8 cellular contexts compared by ENCODE assay signal in the genomic region with DNA sequence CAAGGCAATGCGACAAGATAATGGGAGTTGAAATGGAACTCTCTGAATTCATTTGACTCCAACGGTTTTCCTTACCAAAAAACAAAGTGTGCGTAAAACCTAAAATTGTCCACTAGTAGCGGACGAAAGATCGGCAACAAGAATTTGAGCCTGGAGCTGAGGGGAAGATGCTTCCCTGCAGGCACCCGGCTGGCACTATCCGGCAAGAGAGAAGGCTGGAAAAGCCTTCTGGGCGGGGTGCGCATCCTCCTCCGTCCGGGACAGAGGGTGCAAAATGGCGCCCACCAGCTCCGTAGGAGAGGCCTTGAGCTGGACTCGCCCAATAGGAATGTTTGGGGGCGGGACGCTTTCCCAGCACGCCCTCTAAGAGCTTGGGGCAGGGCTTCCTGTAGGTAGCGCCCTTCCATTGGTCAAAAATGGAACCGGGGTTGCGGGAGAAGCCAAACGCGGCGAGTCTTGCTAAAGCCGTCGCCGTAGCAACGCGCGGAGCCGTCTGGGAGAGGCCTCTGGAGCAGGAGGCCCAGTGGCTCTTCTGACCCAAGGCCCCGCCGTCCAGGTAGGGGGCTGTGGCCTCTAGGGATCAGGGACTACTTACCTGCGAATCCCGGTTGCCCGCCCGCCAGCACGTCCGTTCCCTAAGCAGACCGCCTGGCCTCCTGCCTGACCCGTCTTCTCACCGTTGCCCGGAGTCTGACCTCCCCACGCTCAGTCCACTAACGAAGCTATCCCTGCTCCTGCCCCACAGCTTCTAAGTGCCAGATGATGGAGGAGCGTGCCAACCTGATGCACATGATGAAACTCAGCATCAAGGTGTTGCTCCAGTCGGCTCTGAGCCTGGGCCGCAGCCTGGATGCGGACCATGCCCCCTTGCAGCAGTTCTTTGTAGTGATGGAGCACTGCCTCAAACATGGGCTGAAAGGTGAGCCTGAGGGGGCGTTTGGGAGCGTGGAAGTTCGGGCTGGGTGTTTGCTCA. TPM values are rescaled to one million over a fixed set of nuclear protein-coding genes. Genes with fewer than 3 reads are reported as not detected.
DNase-seq lines count a peak whose midpoint lies in the region; ATAC-seq and TF ChIP-seq lines count a peak whose summit lies in the region.

No MANE protein-coding gene starts in this region.

- H3K9ac ChIP-seq in duodenal mucosa (ENCODE audit: low read depth in 1 of 2, low read length in 2 of 2), result peak overlapping the region; percentile 60 to 79

- peak overlapping the region; percentile 88 for H3K4me3 Mint-ChIP-seq in activated CD4-positive, alpha-beta memory T cell treated with anti-CD3 and anti-CD28 coated beads, Interleukin-2, amount 10 ng/mL, durations not matched to agents 7 days and 5 days

- peak in 2 of 4 donors; percentile 28 to 32 for TF ChIP-seq CTCF in right lobe of liver (IDR thresholded peaks at IDR 0.05)

- H3K9me3 Mint-ChIP-seq in activated CD4-positive, alpha-beta memory T cell treated with anti-CD3 and anti-CD28 coated beads, Interleukin-2, amount 10 ng/mL, durations not matched to agents 7 days and 5 days, result no peaks in the 10 kb centered on the region

- POLR2A ChIA-PET in activated CD4-positive, alpha-beta memory T cell treated with anti-CD3 and anti-CD28 coated beads, Interleukin-2, amount 10 ng/mL, durations not matched to agents 7 days and 5 days (lab: Charles Lee), result interaction anchor here (0.6 to 3.9 kb wide), 15 partner anchors 10 to 829 kb away, joined by 3 to 52 read pairs (median 5); partner anchors contain the start of genes HNRNPH1, RUFY1, SQSTM1 and ZNF354A

- no peaks in the 10 kb centered on the region for H3K27me3 Mint-ChIP-seq in activated CD4-positive, alpha-beta memory T cell treated with anti-CD3 and anti-CD28 coated beads, Interleukin-2, amount 10 ng/mL, durations not matched to agents 7 days and 5 days

- DNase-seq in NCI-H2196 (lab: John Stamatoyannopoulos, UW; ENCODE audit: unreplicated experiment) (peak; percentile 99), right lobe of liver (peak; percentile 97 to 99 (median 99)), NCI-H446 (lab: John Stamatoyannopoulos, UW) (no peak)
- peak; percentile 96 for DNase-seq in activated CD4-positive, alpha-beta memory T cell treated with anti-CD3 and anti-CD28 coated beads, Interleukin-2, amount 10 ng/mL, durations not matched to agents 7 days and 5 days
- DNase-seq in stimulated activated CD4-positive, alpha-beta T cell treated with anti-CD3 and anti-CD28 coated beads, Interleukin-4, amount 100 ng/mL, for 1 hour, result peak; percentile 87

- peak overlapping the region; percentile 81 for H3K27ac Mint-ChIP-seq in activated CD4-positive, alpha-beta memory T cell treated with anti-CD3 and anti-CD28 coated beads, Interleukin-2, amount 10 ng/mL, durations not matched to agents 7 days and 5 days

- peak overlapping the region; percentile 81 for H3K27ac ChIP-seq in duodenal mucosa (ENCODE audit: low read depth, low read length)
- peak overlapping the region; percentile 0 to 71 (median 62) for H3K27ac ChIP-seq in right lobe of liver

- no peaks in the 10 kb centered on the region for H3K9me3 ChIP-seq in duodenal mucosa (ENCODE audit: control insufficient read depth in 1 of 2, low read length in 2 of 2)
- H3K9me3 ChIP-seq in right lobe of liver, result no peaks in the 10 kb centered on the region

- peak; percentile 94 for TF ChIP-seq POLR2A in GM18505 (IDR thresholded peaks at IDR 0.05; ENCODE audit: borderline replicate concordance, extremely low read depth, insufficient read depth, insufficient read length)
- peak; percentile 86 for TF ChIP-seq POLR2A in right lobe of liver (IDR thresholded peaks at IDR 0.05)

- H3K27me3 ChIP-seq in duodenal mucosa (ENCODE audit: control insufficient read depth in 1 of 2, insufficient read depth in 2 of 2, low read length in 2 of 2), result no peaks in the 10 kb centered on the region
- H3K27me3 ChIP-seq in right lobe of liver, result no peaks in the 10 kb centered on the region

- 4% methylated on average over 28 of the region's 52 CpGs for WGBS in right lobe of liver (ENCODE audit: insufficient coverage, low coverage, low lambda C conversion rate, missing lambda C conversion rate)

- peaks cover 22% of the 10 kb centered on the region for H3K4me1 Mint-ChIP-seq in activated CD4-positive, alpha-beta memory T cell treated with anti-CD3 and anti-CD28 coated beads, Interleukin-2, amount 10 ng/mL, durations not matched to agents 7 days and 5 days

- CTCF ChIA-PET in activated CD4-positive, alpha-beta memory T cell treated with anti-CD3 and anti-CD28 coated beads, Interleukin-2, amount 10 ng/mL, durations not matched to agents 7 days and 5 days (lab: Charles Lee), result interaction anchor here (0.8 kb wide), 1 partner anchor 9 kb away, joined by 3 read pairs; the partner anchor contains the start of gene RUFY1

- H3K4me1 ChIP-seq in duodenal mucosa (ENCODE audit: control insufficient read depth in 1 of 2, insufficient read depth in 2 of 2, low read length in 2 of 2), result peaks cover 5 to 6% of the 10 kb centered on the region in 2 donors
- H3K4me1 ChIP-seq in right lobe of liver, result peaks cover 0 to 5% (median 0%) of the 10 kb centered on the region in 4 donors

- ATAC-seq in GM18505 (IDR thresholded peaks at IDR 0.05; ENCODE audit: unreplicated experiment), result peak; percentile 99
- peak; percentile 96 for ATAC-seq in HG02973 (IDR thresholded peaks at IDR 0.05; ENCODE audit: unreplicated experiment)
- ATAC-seq in right lobe of liver, result peak; percentile 99 to 100 (median 100)

- H3K4me3 ChIP-seq in duodenal mucosa (ENCODE audit: low read depth in 1 of 2, low read length in 2 of 2), result peak overlapping the region; percentile 83 to 91
- H3K4me3 ChIP-seq in right lobe of liver, result peak overlapping the region; percentile 31 to 67 (median 36)

- peaks cover 12 to 27% of the 10 kb centered on the region in 2 donors for H3K36me3 ChIP-seq in duodenal mucosa (ENCODE audit: control insufficient read depth in 1 of 2, insufficient read depth in 2 of 2, low read length in 2 of 2)
- peaks cover 0 to 25% (median 8%) of the 10 kb centered on the region in 4 donors for H3K36me3 ChIP-seq in right lobe of liver

- intact Hi-C loops in right lobe of liver (cut with DNase I), result loop anchor here in 1 of 2 donors (10.0 kb wide), 1 partner anchor 55 kb away; no protein-coding TSS in a partner anchor

- peaks cover 38% of the 10 kb centered on the region for H3K36me3 Mint-ChIP-seq in activated CD4-positive, alpha-beta memory T cell treated with anti-CD3 and anti-CD28 coated beads, Interleukin-2, amount 10 ng/mL, durations not matched to agents 7 days and 5 days (ENCODE audit: low read depth)

RNA-seq across cellular contexts. Expression of gene RUFY1, which starts 9.2 kb away (rescaled TPM):
- total RNA-seq in activated CD4-positive, alpha-beta memory T cell treated with anti-CD3 and anti-CD28 coated beads, Interleukin-2, amount 10 ng/mL, durations not matched to agents 7 days and 5 days, result 10 to 100 TPM; 36.1 to 39.1 TPM
- total RNA-seq in right lobe of liver, result 10 to 100 TPM; 17.6 to 24.2 (median 19.5) TPM

Comparison
In these comparisons a context has a peak if more than half of its experiments do, and no peak if none do; other contexts are left out.
1. DNase-seq: peak in NCI-H2196 (single experiment), activated CD4-positive, alpha-beta memory T cell treated with anti-CD3 and anti-CD28 coated beads, Interleukin-2, amount 10 ng/mL, durations not matched to agents 7 days and 5 days (single experiment), right lobe of liver (3 of 3) and stimulated activated CD4-positive, alpha-beta T cell treated with anti-CD3 and anti-CD28 coated beads, Interleukin-4, amount 100 ng/mL, for 1 hour (single experiment); none in NCI-H446 (0 of 2).
2. Peak in every context shown above with its lines, with median percentiles within 50 percentile points of each other: ATAC-seq.